ENCODE assay signal across 18 cellular contexts in genomic region chr18:73948497-73948896, GRCh38.
DNase-seq lines count a peak whose midpoint lies in the region; ATAC-seq and TF ChIP-seq lines count a peak whose summit lies in the region.
"Had no signal": no experiment of that assay in that cellular context is flagged by ENCODE, and none has a peak within 500 bp of the region (broad histone marks: within the 10 kb centered on the region; RNA-seq: fewer than 3 reads in every experiment).

No MANE protein-coding gene starts in this region.

- no peak for ATAC-seq in psoas muscle
- ATAC-seq: left lobe of liver had no signal

- H3K27me3 ChIP-seq in psoas muscle (ENCODE audit: insufficient read depth in 3 of 3, low read length in 2 of 3) (no peaks in the 10 kb centered on the region), H9 (ENCODE audit: insufficient read depth, low read length) (no peaks in the 10 kb centered on the region)
- H3K27me3 ChIP-seq: neutrophil had no signal

- no peak overlapping the region for H4K91ac ChIP-seq in H9 (ENCODE audit: insufficient read length, low read depth, low read length)

- H3K4me1 Mint-ChIP-seq in HFFc6 (ENCODE audit: low read depth) (peaks cover 72% of the 10 kb centered on the region), H9 (no peaks in the 10 kb centered on the region; a peak in 1 of 4 replicates)

- no peak overlapping the region for H3K14ac ChIP-seq in H9 (ENCODE audit: insufficient read depth, low read length)

- H3K9me3 Mint-ChIP-seq in HFFc6 (no peaks in the 10 kb centered on the region), H9 (peaks cover 5 to 8% of the 10 kb centered on the region in 2 experiments; a peak in 2 of 5 replicates)
- H3K9me3 Mint-ChIP-seq: dendritic cell treated with granulocyte-macrophage colony-stimulating factor and Interleukin-4, amounts not matched to agents 40 ng/mL and 50 ng/mL, for 4 days had no signal

- no peaks in the 10 kb centered on the region for H3K79me1 ChIP-seq in H9 (ENCODE audit: insufficient read depth, low read depth, low read length, poor library complexity, severe bottlenecking)

- H2BK120ac ChIP-seq in H9 (ENCODE audit: low read depth, low read length, poor library complexity, severe bottlenecking): no peak overlapping the region

- no peak overlapping the region for H2AFZ ChIP-seq in H9 (ENCODE audit: low read length)

- H3K4me2 ChIP-seq in H9 (ENCODE audit: insufficient read depth, insufficient read length, low read length): no peak overlapping the region

- H3K27me3 Mint-ChIP-seq in HFFc6 (ENCODE audit: insufficient read depth): no peaks in the 10 kb centered on the region
- no peaks in the 10 kb centered on the region for H3K27me3 Mint-ChIP-seq in H9 (ENCODE audit: low read depth)

- no peak overlapping the region for H3K4me3 Mint-ChIP-seq in HFFc6
- H3K4me3 Mint-ChIP-seq in H9: no peak overlapping the region
- H3K4me3 Mint-ChIP-seq: dendritic cell treated with granulocyte-macrophage colony-stimulating factor and Interleukin-4, amounts not matched to agents 40 ng/mL and 50 ng/mL, for 4 days had no signal

- no peaks in the 10 kb centered on the region for H3K9me3 ChIP-seq in psoas muscle
- H3K9me3 ChIP-seq in H9 (ENCODE audit: control insufficient read depth, low read depth, low read length): no peaks in the 10 kb centered on the region
- H3K9me3 ChIP-seq: neutrophil, thoracic aorta had no signal

- peak overlapping the region; percentile 79 for H3K27ac ChIP-seq in angular gyrus (ENCODE audit: low read depth, low read length)
- H3K27ac ChIP-seq in temporal lobe (ENCODE audit: low read depth, low read length): peak overlapping the region; percentile 51
- H3K27ac ChIP-seq in psoas muscle: no peak overlapping the region
- H3K27ac ChIP-seq in H9 (ENCODE audit: insufficient read length, low read depth, low read length): no peak overlapping the region
- H3K27ac ChIP-seq: epithelial cell of prostate, neutrophil, thoracic aorta had no signal

- H3K23me2 ChIP-seq in H9 (ENCODE audit: insufficient read length, low read depth, low read length, poor library complexity, severe bottlenecking): no peaks in the 10 kb centered on the region

- no peak overlapping the region for H3K56ac ChIP-seq in H9 (ENCODE audit: insufficient read length, low read depth, low read length)

- H3K4me3 ChIP-seq in fibroblast of villous mesenchyme (ENCODE audit: low read depth, low read length) (no peak overlapping the region), psoas muscle (no peak overlapping the region)
- H3K4me3 ChIP-seq: thoracic aorta had no signal

- H3K36me3 ChIP-seq in psoas muscle (ENCODE audit: insufficient read depth in 1 of 2, low read depth in 1 of 2): no peaks in the 10 kb centered on the region
- H3K36me3 ChIP-seq: neutrophil, thoracic aorta had no signal

- H2BK5ac ChIP-seq in H9 (ENCODE audit: insufficient read length, low read length): no peak overlapping the region

- H3T11ph ChIP-seq in H9 (ENCODE audit: low read length): no peak overlapping the region

- H2BK12ac ChIP-seq in H9 (ENCODE audit: insufficient read length, low read depth, low read length): no peak overlapping the region

- H3K36me3 Mint-ChIP-seq in HFFc6 (ENCODE audit: low read depth) (no peaks in the 10 kb centered on the region), H9 (ENCODE audit: insufficient read depth in 1 of 3, low read depth in 3 of 3) (peaks cover 0 to 5% (median 3%) of the 10 kb centered on the region in 3 experiments; a peak in 3 of 7 replicates)

- intact Hi-C loops in psoas muscle (cut with DNase I): no loop called here

- WGBS in psoas muscle, 3 donors: 88 to 96% (median 91%) methylated on average over 3 of the region's 3 CpGs
- WGBS in H9 (ENCODE audit: extremely low coverage, insufficient read length, low lambda C conversion rate): no CpG with 5 or more reads among the region's 3 CpGs

- no peak overlapping the region for H2BK20ac ChIP-seq in H9 (ENCODE audit: low read depth, low read length, poor library complexity, severe bottlenecking)

- H3K27ac Mint-ChIP-seq in HFFc6: peak overlapping the region; percentile 2; the same call in 1 of the 2 replicates
- H3K27ac Mint-ChIP-seq in H9: peak overlapping the region in 1 of 3 experiments; percentile 44; a peak in 2 of 7 replicates
- H3K27ac Mint-ChIP-seq: dendritic cell treated with granulocyte-macrophage colony-stimulating factor and Interleukin-4, amounts not matched to agents 40 ng/mL and 50 ng/mL, for 4 days had no signal

- no peaks in the 10 kb centered on the region for H4K20me1 ChIP-seq in H9 (ENCODE audit: control insufficient read depth, insufficient read depth, insufficient read length)

- no peak overlapping the region for H3K23ac ChIP-seq in H9 (ENCODE audit: insufficient read length, low read depth, low read length)

- no peak overlapping the region for H3K4ac ChIP-seq in H9 (ENCODE audit: low read depth, low read length)

- H2BK15ac ChIP-seq in H9 (ENCODE audit: low read depth, low read length): no peak overlapping the region

- H4K5ac ChIP-seq in H9 (ENCODE audit: insufficient read length, low read depth, low read length): no peak overlapping the region

- no peak overlapping the region for H4K8ac ChIP-seq in H9 (replicated peaks; ENCODE audit: insufficient read length, low read depth, low read length)

- no peaks in the 10 kb centered on the region for H3K4me1 ChIP-seq in psoas muscle
- no peaks in the 10 kb centered on the region for H3K4me1 ChIP-seq in H9 (ENCODE audit: insufficient read depth, low read length)

- TF ChIP-seq CTCF in HFFc6 (IDR thresholded peaks at IDR 0.05) (no peak), fibroblast of villous mesenchyme (IDR thresholded peaks at IDR 0.05; ENCODE audit: insufficient read depth, low read depth, low read length) (no peak), psoas muscle (IDR thresholded peaks at IDR 0.05) (no peak), H9 (conservative IDR thresholded peaks at IDR 0.05) (no peak)

- H2AK5ac ChIP-seq in H9 (ENCODE audit: insufficient read length, low read length): no peak overlapping the region

- H3K9ac ChIP-seq in H9 (ENCODE audit: extremely low read depth, insufficient read length, low read length): no peak overlapping the region

- no peaks in the 10 kb centered on the region for H3K79me2 ChIP-seq in H9 (ENCODE audit: insufficient read depth, low read length)

- DNase-seq in HFFc6: no peak
- DNase-seq in fibroblast of villous mesenchyme (ENCODE audit: low read depth): peak; percentile 88
- DNase-seq in HUDEP-2 (lab: John Stamatoyannopoulos, UW; ENCODE audit: unreplicated experiment in 76 of 76): no peak
- no peak for DNase-seq in psoas muscle
- no peak for DNase-seq in H9
- DNase-seq: AML-193; aorta; NCI-H1105 treated with DMSO at 0.1 percent for 48 hours; NCI-H526; SIG-M5; stimulated activated CD4-positive, alpha-beta T cell treated with anti-CD3 and anti-CD28 coated beads, Interleukin-12 subunit alpha, Interleukin-12 subunit beta, amount 100 ng/mL, for 4 hours had no signal

- no peak overlapping the region for H3K18ac ChIP-seq in H9 (ENCODE audit: insufficient read length, low read depth, low read length)

Comparison
In these comparisons a context has a peak if more than half of its experiments do, and no peak if none do; other contexts are left out.
1. H3K27ac ChIP-seq: peak in angular gyrus (single experiment) and temporal lobe (single experiment); none in psoas muscle (single experiment) and H9 (single experiment).